In genomic region chr14:89309670-89310177, GRCh38 we compare ENCODE assay signal across 23 cellular contexts.
DNase-seq lines count a peak whose midpoint lies in the region; ATAC-seq and TF ChIP-seq lines count a peak whose summit lies in the region.
"Had no signal": no experiment of that assay in that cellular context is flagged by ENCODE, and none has a peak within 500 bp of the region (broad histone marks: within the 10 kb centered on the region; RNA-seq: fewer than 3 reads in every experiment).

No MANE protein-coding gene starts in this region.

- H3K27ac Mint-ChIP-seq in stimulated activated effector memory CD8-positive, alpha-beta T cell treated with anti-CD3 and anti-CD28 coated beads, Interleukin-12 subunit alpha, Interleukin-12 subunit beta, amount 100 ng/mL, for 72 hours = peak overlapping the region; percentile 38
- H3K27ac Mint-ChIP-seq: activated CD4-positive, alpha-beta memory T cell treated with anti-CD3 and anti-CD28 coated beads for 36 hours; activated T-helper 2 cell treated with anti-CD3 and anti-CD28 coated beads, Interferon-gamma antibody, Interleukin-2, Interleukin-4, amounts not matched to agents 10 μg/mL and 5 μg/mL and 100 μg/mL, durations not matched to agents 14 hours and 24 hours and 36 hours had no signal

- no peak overlapping the region for H3K9ac ChIP-seq in HUES64 (ENCODE audit: low read depth, low read length)
- H3K9ac ChIP-seq: GM23248 had no signal

- WGBS in HUES64 = 80% methylated on average over 11 of the region's 11 CpGs

- peaks cover 50% of the 10 kb centered on the region for H3K4me1 Mint-ChIP-seq in stimulated activated effector memory CD8-positive, alpha-beta T cell treated with anti-CD3 and anti-CD28 coated beads, Interleukin-12 subunit alpha, Interleukin-12 subunit beta, amount 100 ng/mL, for 72 hours

- no peak for TF ChIP-seq CTCF in GM06990 (IDR thresholded peaks at IDR 0.05; ENCODE audit: insufficient read depth, low read length, poor library complexity, severe bottlenecking)

- H3K4me1 ChIP-seq in HUES64 (ENCODE audit: insufficient read depth, low read length) = peaks cover 52% of the 10 kb centered on the region

- DNase-seq in GM06990 (ENCODE audit: extremely low read depth, insufficient read length) (no peak), cerebellar cortex (ENCODE audit: low spot score) (peak; percentile 76)
- DNase-seq in stimulated activated effector memory CD8-positive, alpha-beta T cell treated with anti-CD3 and anti-CD28 coated beads, Interleukin-12 subunit alpha, Interleukin-12 subunit beta, amount 100 ng/mL, for 72 hours (ENCODE audit: low spot score in 2 of 2) = no peak
- DNase-seq in stimulated activated CD4-positive, alpha-beta T cell treated with anti-CD3 and anti-CD28 coated beads, Interleukin-4, amount 100 ng/mL, for 1 hour = no peak
- no peak for DNase-seq in stimulated activated CD4-positive, alpha-beta T cell treated with anti-CD3 and anti-CD28 coated beads, Interleukin-2, amount 100 ng/mL, for 48 hours
- DNase-seq: activated CD4-positive, alpha-beta memory T cell treated with anti-CD3 and anti-CD28 coated beads for 36 hours; Calu3; DND-41; GM23248; MV-4-11; NCI-H1694 treated with DMSO at 0.1 percent for 48 hours; NCI-H524; Peyer's patch; right cardiac atrium; SIG-M5; upper lobe of left lung had no signal

- H3K9me3 ChIP-seq in HUES64 (ENCODE audit: insufficient read depth, low read depth, low read length) = no peaks in the 10 kb centered on the region
- H3K9me3 ChIP-seq: ascending aorta, Peyer's patch, upper lobe of left lung had no signal

- H3K4me3 ChIP-seq in GM06990 (replicated peaks; ENCODE audit: low read depth, low read length) (peak overlapping the region; percentile 18), HUES64 (ENCODE audit: low read length) (no peak overlapping the region)
- H3K4me3 ChIP-seq: ascending aorta, GM23248, Peyer's patch, upper lobe of left lung had no signal

- H3K9me3 Mint-ChIP-seq in stimulated activated effector memory CD8-positive, alpha-beta T cell treated with anti-CD3 and anti-CD28 coated beads, Interleukin-12 subunit alpha, Interleukin-12 subunit beta, amount 100 ng/mL, for 72 hours = no peaks in the 10 kb centered on the region
- H3K9me3 Mint-ChIP-seq: activated CD4-positive, alpha-beta memory T cell treated with anti-CD3 and anti-CD28 coated beads for 36 hours; activated T-helper 2 cell treated with anti-CD3 and anti-CD28 coated beads, Interferon-gamma antibody, Interleukin-2, Interleukin-4, amounts not matched to agents 10 μg/mL and 5 μg/mL and 100 μg/mL, durations not matched to agents 14 hours and 24 hours and 36 hours had no signal

- H3K36me3 ChIP-seq in GM06990 (ENCODE audit: control insufficient read depth, insufficient read depth, low read length) (no peaks in the 10 kb centered on the region), HUES64 (ENCODE audit: insufficient read depth, low read length) (no peaks in the 10 kb centered on the region)
- H3K36me3 ChIP-seq: ascending aorta, Peyer's patch, upper lobe of left lung had no signal

- H3K36me3 Mint-ChIP-seq in stimulated activated effector memory CD8-positive, alpha-beta T cell treated with anti-CD3 and anti-CD28 coated beads, Interleukin-12 subunit alpha, Interleukin-12 subunit beta, amount 100 ng/mL, for 72 hours = peaks cover 16% of the 10 kb centered on the region

- peak overlapping the region; percentile 38; the same call in 1 of the 2 replicates for H3K27ac ChIP-seq in HUES64 (ENCODE audit: low read depth, low read length)
- H3K27ac ChIP-seq: GM23248, HL-60, upper lobe of left lung had no signal

- ATAC-seq in stimulated activated effector memory CD8-positive, alpha-beta T cell treated with anti-CD3 and anti-CD28 coated beads, Interleukin-12 subunit alpha, Interleukin-12 subunit beta, amount 100 ng/mL, for 72 hours = no peak
- ATAC-seq in GM21360 (IDR thresholded peaks at IDR 0.05; ENCODE audit: unreplicated experiment) = no peak
- ATAC-seq: activated CD4-positive, CD25-positive, alpha-beta regulatory T cell treated with anti-CD3 and anti-CD28 coated beads, Interleukin-2, amount 50 U/mL, for 24 hours; activated naive CD4-positive, alpha-beta T cell treated with anti-CD3 and anti-CD28 coated beads, Interleukin-2, amount 50 U/mL, for 72 hours; right cardiac atrium had no signal

- no peaks in the 10 kb centered on the region for H3K27me3 ChIP-seq in GM06990 (replicated peaks; ENCODE audit: control insufficient read depth, insufficient read depth, low read length)
- no peaks in the 10 kb centered on the region for H3K27me3 ChIP-seq in HUES64 (ENCODE audit: insufficient read depth, low read length)
- H3K27me3 ChIP-seq: ascending aorta, Peyer's patch, upper lobe of left lung had no signal

- H3K4me3 Mint-ChIP-seq in stimulated activated effector memory CD8-positive, alpha-beta T cell treated with anti-CD3 and anti-CD28 coated beads, Interleukin-12 subunit alpha, Interleukin-12 subunit beta, amount 100 ng/mL, for 72 hours = no peak overlapping the region
- H3K4me3 Mint-ChIP-seq: activated CD4-positive, alpha-beta memory T cell treated with anti-CD3 and anti-CD28 coated beads for 36 hours had no signal
